9 cellular contexts compared by ENCODE assay signal in the genomic region with DNA sequence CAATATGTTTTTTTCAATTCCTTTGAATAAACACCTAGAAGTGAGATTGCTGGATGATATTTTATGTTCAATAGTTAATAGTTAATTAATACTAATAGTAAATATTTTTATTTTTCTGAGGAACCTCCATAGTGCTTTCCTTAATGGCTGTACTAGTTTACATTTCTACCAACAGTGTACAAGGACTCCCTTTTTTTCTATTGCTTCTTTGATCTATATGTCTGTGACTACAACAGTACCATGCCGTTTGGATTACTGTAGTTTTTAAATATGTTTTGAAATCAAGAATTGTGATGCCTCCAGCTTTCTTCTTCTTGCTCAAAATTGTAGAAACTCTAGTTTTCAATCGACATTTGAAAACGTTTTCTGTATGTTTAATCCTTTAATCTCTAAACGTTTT. TPM values are rescaled to one million over a fixed set of nuclear protein-coding genes. Genes with fewer than 3 reads are reported as not detected.
"Had no signal": no experiment of that assay in that cellular context is flagged by ENCODE, and none has a peak within 500 bp of the region (broad histone marks: within the 10 kb centered on the region; RNA-seq: fewer than 3 reads in every experiment).

No MANE protein-coding gene starts in this region.

- FAIRE-seq: HepG2, HTR-8/SVneo had no signal

- DNase-seq: IMR-90, KBM-7, KG1 had no signal

- H3K27ac ChIP-seq: HL-60, KMS-11 had no signal

- H3K4me2 ChIP-seq: KMS-11 had no signal

- H3K9ac ChIP-seq: KMS-11 had no signal

- ATAC-seq: HepG2 had no signal

RNA-seq across cellular contexts. Expression of a gene that starts 39.5 kb away (rescaled TPM):
- total RNA-seq: HT-29 had no signal
- polyA plus RNA-seq: IgD-negative memory B cell had no signal
